1 cellular context compared by ENCODE assay signal in genomic region chr17:82325286-82326180, GRCh38.
TF ChIP-seq lines count a peak whose summit lies in the region.

No MANE protein-coding gene starts in this region.

TF ChIP-seq in HepG2, 621 proteins besides CTCF, POLR2A, EP300 and RAD21 (continued from another document and continues in another):
- TF ChIP-seq TIGD3 (CRISPR knock-in tag; IDR thresholded peaks at IDR 0.05; ENCODE audit: borderline replicate concordance) (no peak), ZNF33B (CRISPR knock-in tag; IDR thresholded peaks at IDR 0.05) (peak; percentile 97), PHF21A (CRISPR knock-in tag; IDR thresholded peaks at IDR 0.05) (peak; percentile 91), BRCA1 (CRISPR knock-in tag; IDR thresholded peaks at IDR 0.05) (no peak), CEBPG (CRISPR knock-in tag; IDR thresholded peaks at IDR 0.05) (no peak), ZNF720 (CRISPR knock-in tag; IDR thresholded peaks at IDR 0.05) (0 out of 2 replicates have a peak, but pooled peaks have one; percentile 76), SAP130 (CRISPR knock-in tag; IDR thresholded peaks at IDR 0.05; ENCODE audit: low read depth) (peak; percentile 86), NCOA1 (CRISPR knock-in tag; IDR thresholded peaks at IDR 0.05) (peak; percentile 93; the same call in 1 of the 2 replicates), TCF12 (IDR thresholded peaks at IDR 0.05) (no peak), TCF12 (CRISPR knock-in tag; IDR thresholded peaks at IDR 0.05) (peak; percentile 79; the same call in 1 of the 2 replicates), ZNF740 (CRISPR knock-in tag; IDR thresholded peaks at IDR 0.05) (0 out of 2 replicates have a peak, but pooled peaks have one; percentile 20), TARDBP (CRISPR knock-in tag; IDR thresholded peaks at IDR 0.05) (peak; percentile 78; the same call in 1 of the 2 replicates), GATAD2A (CRISPR knock-in tag; IDR thresholded peaks at IDR 0.05) (peak; percentile 87), GABPB1 (CRISPR knock-in tag; IDR thresholded peaks at IDR 0.05) (peak; percentile 36; the same call in 1 of the 2 replicates), FOXC1 (CRISPR knock-in tag; IDR thresholded peaks at IDR 0.05; ENCODE audit: borderline replicate concordance) (peak; percentile 56), E2F5 (CRISPR knock-in tag; conservative IDR thresholded peaks at IDR 0.05) (no peak; the same call in 1 of the 2 replicates), RXRA (CRISPR knock-in tag; IDR thresholded peaks at IDR 0.05) (peak; percentile 94), ZHX2 (IDR thresholded peaks at IDR 0.05; ENCODE audit: low read depth) (no peak; the same call in 1 of the 2 replicates), ZHX2 (CRISPR knock-in tag; IDR thresholded peaks at IDR 0.05; ENCODE audit: borderline replicate concordance) (no peak), HIVEP1 (CRISPR knock-in tag; IDR thresholded peaks at IDR 0.05) (peak; percentile 84), MAX (IDR thresholded peaks at IDR 0.05) (peak; percentile 89), SOX5 (CRISPR knock-in tag; IDR thresholded peaks at IDR 0.05; ENCODE audit: borderline replicate concordance) (peak; percentile 62; the same call in 1 of the 2 replicates), BCL6 (CRISPR knock-in tag; IDR thresholded peaks at IDR 0.05) (peak; percentile 54), ZZZ3 (CRISPR knock-in tag; IDR thresholded peaks at IDR 0.05; ENCODE audit: borderline replicate concordance) (peak; percentile 84), YEATS2 (CRISPR knock-in tag; IDR thresholded peaks at IDR 0.05; ENCODE audit: borderline replicate concordance) (peak; percentile 38; the same call in 1 of the 2 replicates), ZNF790 (CRISPR knock-in tag; IDR thresholded peaks at IDR 0.05; ENCODE audit: borderline replicate concordance) (peak; percentile 48; the same call in 1 of the 2 replicates), ZNF350 (CRISPR knock-in tag; IDR thresholded peaks at IDR 0.05; ENCODE audit: borderline replicate concordance, low read depth) (peak; percentile 52; the same call in 1 of the 2 replicates), GLI4 (CRISPR knock-in tag; IDR thresholded peaks at IDR 0.05; ENCODE audit: borderline replicate concordance) (0 out of 2 replicates have a peak, but pooled peaks have one; percentile 78), ZKSCAN5 (CRISPR knock-in tag; IDR thresholded peaks at IDR 0.05) (no peak; the same call in 1 of the 2 replicates), MNT (IDR thresholded peaks at IDR 0.05) (peak; percentile 74), ZNF367 (CRISPR knock-in tag; IDR thresholded peaks at IDR 0.05; ENCODE audit: borderline replicate concordance) (no peak), ZNF225 (CRISPR knock-in tag; IDR thresholded peaks at IDR 0.05) (no peak), MXD1 (CRISPR knock-in tag; IDR thresholded peaks at IDR 0.05) (peak; percentile 82; the same call in 1 of the 2 replicates), ZNF646 (CRISPR knock-in tag; IDR thresholded peaks at IDR 0.05) (peak; percentile 62; the same call in 1 of the 2 replicates), MED13 (CRISPR knock-in tag; IDR thresholded peaks at IDR 0.05) (peak; percentile 39), ZNF451 (CRISPR knock-in tag; IDR thresholded peaks at IDR 0.05) (peak; percentile 48; the same call in 1 of the 2 replicates), TMF1 (CRISPR knock-in tag; IDR thresholded peaks at IDR 0.05; ENCODE audit: low read depth) (0 out of 2 replicates have a peak, but pooled peaks have one; percentile 32), ZNF337 (CRISPR knock-in tag; IDR thresholded peaks at IDR 0.05; ENCODE audit: borderline replicate concordance, low read depth) (0 out of 2 replicates have a peak, but pooled peaks have one; percentile 47), NBN (conservative IDR thresholded peaks at IDR 0.05) (no peak), ZNF557 (CRISPR knock-in tag; IDR thresholded peaks at IDR 0.05) (peak; percentile 44; the same call in 1 of the 2 replicates), ZNF550 (CRISPR knock-in tag; IDR thresholded peaks at IDR 0.05; ENCODE audit: borderline replicate concordance) (peak; percentile 78; the same call in 1 of the 2 replicates), MED1 (CRISPR knock-in tag; IDR thresholded peaks at IDR 0.05) (peak; percentile 87), TFDP2 (CRISPR knock-in tag; IDR thresholded peaks at IDR 0.05) (peak; percentile 88), ZNF547 (CRISPR knock-in tag; IDR thresholded peaks at IDR 0.05) (peak; percentile 87; the same call in 1 of the 2 replicates)
